Comparison of ENCODE assay signal across 20 cellular contexts in genomic region chr6:154471609-154472362, GRCh38. TPM values are rescaled to one million over a fixed set of nuclear protein-coding genes. Genes with fewer than 3 reads are reported as not detected.
A peak's percentile ranks its signal among the peaks of the same experiment; 100 is the strongest.
DNase-seq lines count a peak whose midpoint lies in the region; ATAC-seq, FAIRE-seq and TF ChIP-seq lines count a peak whose summit lies in the region.
"Had no signal": no experiment of that assay in that cellular context is flagged by ENCODE, and none has a peak within 500 bp of the region (broad histone marks: within the 10 kb centered on the region; RNA-seq: fewer than 3 reads in every experiment).

No MANE protein-coding gene starts in this region.

- H3K27ac ChIP-seq in HepG2 (ENCODE audit: extremely low read length, insufficient read depth, low read length) = no peak overlapping the region
- H3K27ac ChIP-seq in right lobe of liver = no peak overlapping the region
- H3K27ac ChIP-seq in right atrium auricular region = peak overlapping the region; percentile 41 to 73
- no peak overlapping the region for H3K27ac ChIP-seq in RWPE1
- H3K27ac ChIP-seq: A549, epithelial cell of prostate had no signal

- no peak for TF ChIP-seq RAD21 in HepG2 (CRISPR knock-in tag; IDR thresholded peaks at IDR 0.05)

- CTCF ChIA-PET in HepG2 (lab: Yijun Ruan, JAX; ENCODE audit: low intra/inter-chr PET ratio, low total read pairs) = no interaction called here
- CTCF ChIA-PET in RWPE1 (lab: Yijun Ruan, JAX) = interaction anchor here (0.7 kb wide), 1 partner anchor 20 kb away, joined by 3 read pairs; no protein-coding TSS in a partner anchor

- H3K36me3 ChIP-seq in HepG2 (replicated peaks in 1 of 2; ENCODE audit: control insufficient read depth in 1 of 2, insufficient read depth in 2 of 2, low read length in 2 of 2) (no peaks in the 10 kb centered on the region; a peak in 2 of 5 replicates), right lobe of liver (no peaks in the 10 kb centered on the region), right atrium auricular region (no peaks in the 10 kb centered on the region)

- H3K4me1 ChIP-seq in HepG2 (ENCODE audit: insufficient read depth, low read length) (peaks cover 20% of the 10 kb centered on the region), right lobe of liver (peaks cover 0 to 14% (median 7%) of the 10 kb centered on the region in 4 donors), right atrium auricular region (peaks cover 0 to 20% of the 10 kb centered on the region in 2 donors)

- TF ChIP-seq CTCF in HepG2 (CRISPR knock-in tag; IDR thresholded peaks at IDR 0.05) (no peak), right lobe of liver (IDR thresholded peaks at IDR 0.05) (no peak), right atrium auricular region (IDR thresholded peaks at IDR 0.05) (no peak), RWPE1 (conservative IDR thresholded peaks at IDR 0.05; ENCODE audit: low read depth) (no peak)

- WGBS in HepG2 (ENCODE audit: low lambda C conversion rate) = 93% methylated on average over 6 of the region's 6 CpGs
- 70% methylated on average over 4 of the region's 6 CpGs for WGBS in right lobe of liver (ENCODE audit: insufficient coverage, low coverage, low lambda C conversion rate, missing lambda C conversion rate)

- BruUV-seq in HepG2 (replicated peaks; lab: Mats Ljungman, UMichigan) = no TSS peak

- H3K27me3 ChIP-seq in HepG2 (ENCODE audit: control insufficient read depth in 1 of 2, insufficient read depth in 2 of 2, low read length in 2 of 2) (no peaks in the 10 kb centered on the region), right lobe of liver (no peaks in the 10 kb centered on the region), right atrium auricular region (no peaks in the 10 kb centered on the region)

- H2AFZ ChIP-seq in HepG2 (ENCODE audit: low read length) = no peak overlapping the region

- no peak for TF ChIP-seq EP300 in HepG2 (IDR thresholded peaks at IDR 0.05; ENCODE audit: low read depth in 2 of 2, low read length in 2 of 2)
- TF ChIP-seq EP300 in HepG2 (CRISPR knock-in tag; IDR thresholded peaks at IDR 0.05; ENCODE audit: borderline replicate concordance) = no peak

- intact Hi-C loops in HepG2 (cut with micrococcal nuclease; ENCODE audit: unreplicated experiment) (no loop called here), right lobe of liver (cut with DNase I) (no loop called here)

- H3K4me3 ChIP-seq in HepG2 (replicated peaks in 1 of 3; ENCODE audit: insufficient read depth in 1 of 3, low read depth in 2 of 3, low read length in 3 of 3) (no peak overlapping the region), right lobe of liver (no peak overlapping the region), right atrium auricular region (no peak overlapping the region)
- H3K4me3 ChIP-seq: A549 had no signal

- H3K9ac ChIP-seq in HepG2 (ENCODE audit: insufficient read depth, low read depth, low read length) = no peak overlapping the region

- in situ Hi-C loops in HepG2 (cut with HindIII; ENCODE audit: extremely low pct_ligation_motif_present, low pct_unique_long_range_greater_than_20kb) = no loop called here

- no peak for ATAC-seq in HepG2
- ATAC-seq in right lobe of liver = no peak
- no peak for ATAC-seq in GM21515 (IDR thresholded peaks at IDR 0.05; ENCODE audit: unreplicated experiment)
- ATAC-seq in GM19324 (IDR thresholded peaks at IDR 0.05; ENCODE audit: low FRiP score, unreplicated experiment) = no peak
- ATAC-seq: A549, T-helper 17 cell had no signal

- POLR2A ChIA-PET in HepG2 (lab: Yijun Ruan, JAX) (no interaction called here), RWPE1 (lab: Yijun Ruan, JAX; ENCODE audit: low non-redundant PET) (no interaction called here)

- DNase-seq in HepG2 (ENCODE audit: low spot score) = no peak
- no peak for DNase-seq in right lobe of liver
- peak; percentile 81 to 93 for DNase-seq in SHP77 (lab: John Stamatoyannopoulos, UW)
- no peak for DNase-seq in right atrium auricular region (ENCODE audit: low spot score)
- no peak for DNase-seq in RWPE1 (ENCODE audit: low spot score)
- no peak for DNase-seq in islet precursor cell
- DNase-seq: activated CD4-positive, CD25-positive, alpha-beta regulatory T cell; activated effector memory CD4-positive, alpha-beta T cell treated with Interleukin-2 at 50 U/mL for 16 hours; amniotic stem cell; CD4-positive, CD25-positive, alpha-beta regulatory T cell; immature natural killer cell; MV-4-11; stimulated activated CD4-positive, alpha-beta T cell treated with anti-CD3 and anti-CD28 coated beads, Interleukin-4, amount 100 ng/mL, for 24 hours; T-helper 17 cell; trophoblast cell had no signal

- no peak for FAIRE-seq in HepG2 (lab: Jason Lieb, UNC)
- FAIRE-seq: A549 had no signal

- H3K79me2 ChIP-seq in HepG2 (ENCODE audit: insufficient read depth, low read length) = peaks cover 80% of the 10 kb centered on the region

- peaks cover 20% of the 10 kb centered on the region for H4K20me1 ChIP-seq in HepG2 (ENCODE audit: insufficient read depth, low read length)

- TF ChIP-seq POLR2A in HepG2 (IDR thresholded peaks at IDR 0.05; ENCODE audit: insufficient read depth in 1 of 2, low read depth in 2 of 2, low read length in 2 of 2) = no peak
- no peak for TF ChIP-seq POLR2A in right lobe of liver (IDR thresholded peaks at IDR 0.05)

- H3K4me2 ChIP-seq in HepG2 (ENCODE audit: low read depth, low read length) = no peak overlapping the region
- H3K4me2 ChIP-seq: A549 had no signal

- H3K9me3 ChIP-seq in HepG2 (ENCODE audit: low read length) (peaks cover 4% of the 10 kb centered on the region; the same call in 1 of the 2 replicates), right lobe of liver (no peaks in the 10 kb centered on the region), right atrium auricular region (peaks cover 0 to 4% of the 10 kb centered on the region in 2 donors)

TF ChIP-seq in HepG2, 621 proteins besides CTCF, POLR2A, EP300 and RAD21:
- TF ChIP-seq ZNF367 (CRISPR knock-in tag; IDR thresholded peaks at IDR 0.05; ENCODE audit: borderline replicate concordance) (no peak), PRDM15 (CRISPR knock-in tag; IDR thresholded peaks at IDR 0.05) (0 out of 2 replicates have a peak, but pooled peaks have one; percentile 24)

RNA-seq across cellular contexts. Expression of gene CNKSR3, which starts 38.7 kb away (rescaled TPM):
- total RNA-seq in HepG2 (2016; rRNA removed; fragmentation: Illumina TruSeq; extraction: Trizol) = 38.3 and 38.6 TPM in 2 replicates
- 18.4 and 19.1 TPM in 2 replicates for total RNA-seq in HepG2 (2016; cell fraction: cytosol; rRNA removed; fragmentation: Illumina TruSeq; extraction: Trizol; ENCODE audit: low read depth)
- total RNA-seq in HepG2 (2016; cell fraction: insoluble cytoplasmic fraction; rRNA removed; fragmentation: Illumina TruSeq; extraction: Trizol) = 32.0 and 35.6 TPM in 2 replicates
- 26.6 and 26.7 TPM in 2 replicates for total RNA-seq in HepG2 (2016; cell fraction: membrane; rRNA removed; fragmentation: Illumina TruSeq; extraction: Trizol)
- total RNA-seq in HepG2 (2016; cell fraction: nucleus; rRNA removed; fragmentation: Illumina TruSeq; extraction: Trizol) = 20.9 and 24.2 TPM in 2 replicates
- polyA plus RNA-seq in HepG2 (2011; rRNA removed) = 9.2 and 9.8 TPM in 2 replicates
- 6.3 and 7.8 TPM in 2 replicates for polyA plus RNA-seq in HepG2 (2011; cell fraction: cytosol; rRNA removed)
- 8.2 and 9.9 TPM in 2 replicates for polyA plus RNA-seq in HepG2 (2011; cell fraction: nucleus; rRNA removed)
- 26.2 and 28.1 TPM in 2 replicates for polyA plus RNA-seq in HepG2 (2012)
- 2.8 and 4.0 TPM in 2 replicates for polyA plus RNA-seq in HepG2 (2016; cell fraction: cytosol; fragmentation: Illumina TruSeq; extraction: Trizol; ENCODE audit: low read depth)
- 31.5 and 36.8 TPM in 2 replicates for polyA plus RNA-seq in HepG2 (2016; cell fraction: insoluble cytoplasmic fraction; fragmentation: Illumina TruSeq; extraction: Trizol; ENCODE audit: low read depth)
- 12.5 and 12.6 TPM in 2 replicates for polyA plus RNA-seq in HepG2 (2016; cell fraction: membrane; fragmentation: Illumina TruSeq; extraction: Trizol; ENCODE audit: low read depth)
- polyA plus RNA-seq in HepG2 (2016; cell fraction: nucleus; fragmentation: Illumina TruSeq; extraction: Trizol; ENCODE audit: insufficient read depth, low read depth) = 27.9 and 29.1 TPM in 2 replicates
- 1.5 and 15.6 TPM in 2 replicates for polyA minus RNA-seq in HepG2 (2011; rRNA and poly(A)+ RNA removed; ENCODE audit: low replicate concordance)
- polyA minus RNA-seq in HepG2 (2011; cell fraction: cytosol; rRNA and poly(A)+ RNA removed) = 9.9 TPM in 2 replicates
- 17.1 and 21.3 TPM in 2 replicates for polyA minus RNA-seq in HepG2 (2011; cell fraction: nucleus; rRNA and poly(A)+ RNA removed)
- total RNA-seq in right lobe of liver = 10 to 100 TPM; 19.8 to 43.4 (median 26.9) TPM
- 10 to 100 TPM; 11.5 to 16.8 TPM for total RNA-seq in right atrium auricular region
- total RNA-seq: T-helper 17 cell had no signal
- polyA plus RNA-seq: CD4-positive, CD25-positive, alpha-beta regulatory T cell; IgD-negative memory B cell had no signal

Comparison
In these comparisons a context has a peak if more than half of its experiments do, and no peak if none do; other contexts are left out.
1. DNase-seq: peak in SHP77 (2 of 2); none in HepG2 (single experiment), right lobe of liver (0 of 3), right atrium auricular region (single experiment), RWPE1 (single experiment) and islet precursor cell (single experiment).
2. H3K27ac ChIP-seq: peak in right atrium auricular region (2 of 2); none in HepG2 (single experiment), right lobe of liver (0 of 3) and RWPE1 (single experiment).